Comparison of ENCODE assay signal across 8 cellular contexts in genomic region chr14:74945261-74945851, GRCh38. TPM values are rescaled to one million over a fixed set of nuclear protein-coding genes. Genes with fewer than 3 reads are reported as not detected.
DNase-seq lines count a peak whose midpoint lies in the region; ATAC-seq and TF ChIP-seq lines count a peak whose summit lies in the region.

No MANE protein-coding gene starts in this region.

- peak; percentile 50 for TF ChIP-seq CTCF in GM10266 (IDR thresholded peaks at IDR 0.05; ENCODE audit: control insufficient read depth, insufficient read depth, low read depth, missing control alignments)
- peak; percentile 83 for TF ChIP-seq CTCF in glutamatergic neuron (IDR thresholded peaks at IDR 0.05; ENCODE audit: partially characterized antibody, unreplicated experiment)

- peaks cover 2% of the 10 kb centered on the region for H3K9me3 Mint-ChIP-seq in glutamatergic neuron (ENCODE audit: unreplicated experiment)

- DNase-seq in AML-193 (lab: John Stamatoyannopoulos, UW): peak; percentile 2 to 26
- no peak for DNase-seq in GM10266 (ENCODE audit: extremely low spot score)
- DNase-seq in SK-N-MC (ENCODE audit: low read depth, low spot score): no peak
- DNase-seq in glutamatergic neuron: peak; percentile 72
- DNase-seq in middle frontal gyrus (ENCODE audit: extremely low spot score, low spot score): no peak
- DNase-seq in DMS153 (lab: John Stamatoyannopoulos, UW): no peak

- no peaks in the 10 kb centered on the region; the same call in 1 of the 2 replicates for H3K36me3 ChIP-seq in SK-N-MC (ENCODE audit: insufficient read depth, low read length)

- H3K9ac ChIP-seq in SK-N-MC (ENCODE audit: insufficient read length): no peak overlapping the region

- peaks cover 13% of the 10 kb centered on the region for H3K4me1 Mint-ChIP-seq in glutamatergic neuron (ENCODE audit: low read depth, unreplicated experiment)

- no peak for ATAC-seq in GM21390 (IDR thresholded peaks at IDR 0.05; ENCODE audit: unreplicated experiment)
- no peak for ATAC-seq in GM18873 (IDR thresholded peaks at IDR 0.05; ENCODE audit: low FRiP score, unreplicated experiment)

- no peak overlapping the region for H3K4me3 Mint-ChIP-seq in glutamatergic neuron (ENCODE audit: unreplicated experiment)

- H3K27me3 Mint-ChIP-seq in glutamatergic neuron (ENCODE audit: unreplicated experiment): peaks cover 8% of the 10 kb centered on the region

- no peaks in the 10 kb centered on the region for H3K9me3 ChIP-seq in SK-N-MC (ENCODE audit: low read depth, low read length)

- 0 out of 2 replicates have a peak overlapping the region, but pooled peaks have one; percentile 19 for H3K27ac ChIP-seq in SK-N-MC

- no peaks in the 10 kb centered on the region for H3K36me3 Mint-ChIP-seq in glutamatergic neuron (ENCODE audit: unreplicated experiment)

- no peak overlapping the region for H3K27ac Mint-ChIP-seq in glutamatergic neuron (ENCODE audit: unreplicated experiment)

- no peak overlapping the region for H3K4me3 ChIP-seq in SK-N-MC

RNA-seq across cellular contexts. Expression of gene PGF, which starts 10.0 kb away (rescaled TPM):
- 7.9 TPM for total RNA-seq in glutamatergic neuron (ENCODE audit: unreplicated experiment)

RNA-seq across cellular contexts. Expression of gene RPS6KL1, which starts 22.3 kb away (rescaled TPM):
- 248 TPM for total RNA-seq in glutamatergic neuron (ENCODE audit: unreplicated experiment)

RNA-seq across cellular contexts. Expression of gene EIF2B2, which starts 57.4 kb away (rescaled TPM):
- total RNA-seq in glutamatergic neuron (ENCODE audit: unreplicated experiment): 39.6 TPM

Comparison
In these comparisons a context has a peak if more than half of its experiments do, and no peak if none do; other contexts are left out.
1. DNase-seq: peak in AML-193 (2 of 2) and glutamatergic neuron (single experiment); none in GM10266 (single experiment), SK-N-MC (single experiment), middle frontal gyrus (single experiment) and DMS153 (single experiment).